ENCODE assay signal across 18 cellular contexts in genomic region chr21:34122047-34122446, GRCh38.
"Had no signal": no experiment of that assay in that cellular context is flagged by ENCODE, and none has a peak within 500 bp of the region (broad histone marks: within the 10 kb centered on the region; RNA-seq: fewer than 3 reads in every experiment).

No MANE protein-coding gene starts in this region.

- ATAC-seq: activated CD4-positive, CD25-positive, alpha-beta regulatory T cell treated with anti-CD3 and anti-CD28 coated beads, Interleukin-2, amount 50 U/mL, for 24 hours; gastroesophageal sphincter; left cardiac atrium; naive thymus-derived CD8-positive, alpha-beta T cell; stimulated activated naive B cell treated with anti-CD40 and anti-IgM and Interleukin-4, amounts not matched to agents 10 μg/mL and 1 μg/mL and 100 μg/mL, for 72 hours had no signal

- H3K4me3 ChIP-seq: ascending aorta, gastroesophageal sphincter, skin epidermis, tibial artery, uterus had no signal

- H3K27me3 ChIP-seq: ascending aorta, gastroesophageal sphincter, neutrophil, tibial artery, uterus had no signal

- H3K9me3 ChIP-seq: ascending aorta, gastroesophageal sphincter, neutrophil, tibial artery, uterus had no signal

- H3K27ac ChIP-seq: gastroesophageal sphincter, neutrophil, skin epidermis, uterus had no signal

- H3K36me3 ChIP-seq: uterus had no signal

- DNase-seq: activated CD4-positive, alpha-beta T cell treated with anti-CD3 and anti-CD28 coated beads, Interleukin-2, amount 50 U/mL, for 4 hours; activated naive CD4-positive, alpha-beta T cell treated with anti-CD3 and anti-CD28 coated beads, Interleukin-2, amount 10 ng/mL, durations not matched to agents 7 days and 5 days; erythroblast; left cardiac atrium; mammary epithelial cell; naive thymus-derived CD8-positive, alpha-beta T cell; posterior cingulate gyrus; stimulated activated CD4-positive, alpha-beta T cell treated with anti-CD3 and anti-CD28 coated beads, Interleukin-15, amount 100 ng/mL, for 24 hours; stimulated activated CD4-positive, alpha-beta T cell treated with anti-CD3 and anti-CD28 coated beads, Interleukin-4, amount 100 ng/mL, for 1 hour; stimulated activated naive B cell treated with anti-CD40 and anti-IgM and Interleukin-4, amounts not matched to agents 10 μg/mL and 1 μg/mL and 100 μg/mL, for 72 hours; T1000; tibial artery; uterus had no signal
